Comparison of ENCODE assay signal across 1 cellular context in the genomic region with DNA sequence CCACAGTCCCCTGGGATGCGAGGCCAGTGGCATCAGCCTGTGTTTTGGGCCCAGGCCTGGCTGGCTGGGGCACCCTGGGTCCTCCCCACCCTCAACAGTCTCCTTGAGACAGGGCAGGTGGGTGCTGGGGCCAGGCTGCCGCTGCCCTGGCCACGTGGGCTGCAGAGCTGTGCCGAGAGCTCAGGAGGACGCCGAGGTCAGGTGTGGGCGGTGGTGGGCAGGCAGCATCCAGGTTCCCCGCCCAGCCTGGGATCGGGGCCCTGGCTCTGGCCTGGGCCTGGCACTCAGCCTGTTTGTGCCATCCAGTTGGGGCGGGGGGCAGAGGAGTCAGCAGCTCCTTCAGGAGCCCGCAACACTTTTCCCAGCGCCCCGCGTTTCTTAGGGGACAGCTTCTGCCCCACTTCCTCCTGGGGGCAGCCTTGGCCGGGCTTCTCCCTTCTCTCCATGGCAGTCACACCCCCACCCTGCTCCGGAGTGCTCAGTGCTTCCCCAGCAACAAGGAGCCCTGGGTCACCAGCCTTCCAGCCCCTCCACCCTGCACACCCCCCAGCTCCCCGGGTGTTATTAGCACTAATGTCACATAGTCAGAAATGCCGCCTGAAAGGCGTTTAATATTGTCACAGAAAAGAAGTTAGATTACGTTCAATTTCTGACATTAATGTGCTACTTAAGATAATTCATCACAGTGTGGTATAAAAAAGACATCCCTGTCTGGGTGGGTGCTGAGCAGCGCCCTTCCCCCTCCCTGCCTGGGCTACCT.
TF ChIP-seq lines count a peak whose summit lies in the region.

No MANE protein-coding gene starts in this region.

TF ChIP-seq in HepG2, 621 proteins besides CTCF, POLR2A, EP300 and RAD21:
- TF ChIP-seq PAX8 (CRISPR knock-in tag; IDR thresholded peaks at IDR 0.05; ENCODE audit: borderline replicate concordance), result no peak
- TF ChIP-seq, protein P1, sequence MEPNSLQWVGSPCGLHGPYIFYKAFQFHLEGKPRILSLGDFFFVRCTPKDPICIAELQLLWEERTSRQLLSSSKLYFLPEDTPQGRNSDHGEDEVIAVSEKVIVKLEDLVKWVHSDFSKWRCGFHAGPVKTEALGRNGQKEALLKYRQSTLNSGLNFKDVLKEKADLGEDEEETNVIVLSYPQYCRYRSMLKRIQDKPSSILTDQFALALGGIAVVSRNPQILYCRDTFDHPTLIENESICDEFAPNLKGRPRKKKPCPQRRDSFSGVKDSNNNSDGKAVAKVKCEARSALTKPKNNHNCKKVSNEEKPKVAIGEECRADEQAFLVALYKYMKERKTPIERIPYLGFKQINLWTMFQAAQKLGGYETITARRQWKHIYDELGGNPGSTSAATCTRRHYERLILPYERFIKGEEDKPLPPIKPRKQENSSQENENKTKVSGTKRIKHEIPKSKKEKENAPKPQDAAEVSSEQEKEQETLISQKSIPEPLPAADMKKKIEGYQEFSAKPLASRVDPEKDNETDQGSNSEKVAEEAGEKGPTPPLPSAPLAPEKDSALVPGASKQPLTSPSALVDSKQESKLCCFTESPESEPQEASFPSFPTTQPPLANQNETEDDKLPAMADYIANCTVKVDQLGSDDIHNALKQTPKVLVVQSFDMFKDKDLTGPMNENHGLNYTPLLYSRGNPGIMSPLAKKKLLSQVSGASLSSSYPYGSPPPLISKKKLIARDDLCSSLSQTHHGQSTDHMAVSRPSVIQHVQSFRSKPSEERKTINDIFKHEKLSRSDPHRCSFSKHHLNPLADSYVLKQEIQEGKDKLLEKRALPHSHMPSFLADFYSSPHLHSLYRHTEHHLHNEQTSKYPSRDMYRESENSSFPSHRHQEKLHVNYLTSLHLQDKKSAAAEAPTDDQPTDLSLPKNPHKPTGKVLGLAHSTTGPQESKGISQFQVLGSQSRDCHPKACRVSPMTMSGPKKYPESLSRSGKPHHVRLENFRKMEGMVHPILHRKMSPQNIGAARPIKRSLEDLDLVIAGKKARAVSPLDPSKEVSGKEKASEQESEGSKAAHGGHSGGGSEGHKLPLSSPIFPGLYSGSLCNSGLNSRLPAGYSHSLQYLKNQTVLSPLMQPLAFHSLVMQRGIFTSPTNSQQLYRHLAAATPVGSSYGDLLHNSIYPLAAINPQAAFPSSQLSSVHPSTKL (CRISPR knock-in tag; IDR thresholded peaks at IDR 0.05), result no peak
- TF ChIP-seq EZH2 (conservative IDR thresholded peaks at IDR 0.05; ENCODE audit: low read depth, low read length), result 0 out of 2 replicates have a peak, but pooled peaks have one; percentile 33
TF ChIP-seq in HepG2: peak in this region for 1.
